13 cellular contexts compared by ENCODE assay signal in the genomic region with DNA sequence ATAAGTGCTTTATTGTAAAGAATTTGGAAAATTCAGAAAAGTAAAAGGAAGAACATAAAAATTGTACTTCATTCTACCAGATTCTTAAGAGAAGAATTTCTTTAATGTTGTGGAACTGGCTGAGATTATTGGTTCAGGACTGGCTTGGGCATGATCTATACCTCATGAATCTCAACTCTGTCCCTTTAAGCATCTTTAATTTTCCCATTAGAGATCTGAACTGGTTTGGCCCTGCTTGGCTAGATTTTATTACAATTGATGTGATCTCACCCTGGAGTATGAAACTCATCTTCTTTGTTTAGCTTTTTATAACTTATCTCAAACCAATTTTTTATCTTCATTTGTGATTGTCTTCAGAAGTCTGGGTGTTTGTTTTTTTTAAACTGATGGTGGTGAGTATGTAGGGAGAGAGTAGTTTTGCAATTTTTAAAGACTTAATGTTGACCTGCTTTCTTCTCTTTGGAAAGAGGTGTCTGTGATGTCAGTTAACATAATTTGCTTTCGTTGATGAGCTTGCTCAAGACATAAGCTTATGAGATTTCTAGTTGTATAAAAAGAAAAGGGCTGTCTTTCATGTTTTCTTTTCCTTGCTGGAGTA.
A peak's percentile ranks its signal among the peaks of the same experiment; 100 is the strongest.
DNase-seq lines count a peak whose midpoint lies in the region; ATAC-seq, FAIRE-seq and TF ChIP-seq lines count a peak whose summit lies in the region.
"Had no signal": no experiment of that assay in that cellular context is flagged by ENCODE, and none has a peak within 500 bp of the region (broad histone marks: within the 10 kb centered on the region; RNA-seq: fewer than 3 reads in every experiment).

No MANE protein-coding gene starts in this region.

- H3K4me3 Mint-ChIP-seq in memory B cell (no peak overlapping the region), type B pancreatic cell (peak overlapping the region; percentile 42)
- H3K4me3 Mint-ChIP-seq: B cell had no signal

- H3K27ac Mint-ChIP-seq in memory B cell (peak overlapping the region; percentile 86), type B pancreatic cell (peak overlapping the region; percentile 82)
- H3K27ac Mint-ChIP-seq: B cell had no signal

- no peaks in the 10 kb centered on the region for H3K9me3 Mint-ChIP-seq in memory B cell
- no peaks in the 10 kb centered on the region for H3K9me3 Mint-ChIP-seq in type B pancreatic cell

- H3K36me3 ChIP-seq in cardiac muscle cell = no peaks in the 10 kb centered on the region
- H3K36me3 ChIP-seq: vagina had no signal

- H3K4me3 ChIP-seq in cardiac muscle cell = no peak overlapping the region
- H3K4me3 ChIP-seq: vagina had no signal

- no peak for FAIRE-seq in HTR-8/SVneo (lab: Jason Lieb, UNC)
- FAIRE-seq: endometrium had no signal

- H3K27me3 Mint-ChIP-seq in memory B cell (no peaks in the 10 kb centered on the region), type B pancreatic cell (no peaks in the 10 kb centered on the region)
- H3K27me3 Mint-ChIP-seq: B cell had no signal

- H3K27ac ChIP-seq in cardiac muscle cell = peak overlapping the region; percentile 56

- no peaks in the 10 kb centered on the region for H3K9me3 ChIP-seq in cardiac muscle cell (ENCODE audit: low read depth)
- H3K9me3 ChIP-seq: vagina had no signal

- DNase-seq in cardiac muscle cell (ENCODE audit: low read depth in 1 of 2, low spot score in 1 of 2) = peak in 1 of 2 donors; percentile 42
- DNase-seq in Right ventricle myocardium inferior (ENCODE audit: missing footprints) = no peak
- peak; percentile 85 for DNase-seq in amniotic epithelial cell (ENCODE audit: low read depth)
- no peak for DNase-seq in memory B cell (ENCODE audit: low spot score in 2 of 2)
- no peak for DNase-seq in type B pancreatic cell (ENCODE audit: extremely low spot score, unreplicated experiment)
- DNase-seq in activated CD4-positive, alpha-beta T cell treated with anti-CD3 and anti-CD28 coated beads, Interleukin-2, amount 50 U/mL, for 48 hours = no peak
- DNase-seq in Ammon's horn (ENCODE audit: low spot score) = no peak
- no peak for DNase-seq in HTR-8/SVneo (ENCODE audit: insufficient read length, low spot score)
- DNase-seq: activated CD4-positive, alpha-beta T cell treated with anti-CD3 and anti-CD28 coated beads, Interleukin-2, amount 50 U/mL, for 4 hours; MM.1S had no signal

- H3K4me1 ChIP-seq in cardiac muscle cell (ENCODE audit: low read depth) = peaks cover 37% of the 10 kb centered on the region

- no peak for TF ChIP-seq CTCF in cardiac muscle cell (IDR thresholded peaks at IDR 0.05; ENCODE audit: low read depth, low read length)
- TF ChIP-seq CTCF in type B pancreatic cell (conservative IDR thresholded peaks at IDR 0.05) = no peak

- intact Hi-C loops in Right ventricle myocardium inferior (cut with DNase I) = no loop called here

- no peaks in the 10 kb centered on the region for H3K27me3 ChIP-seq in cardiac muscle cell
- H3K27me3 ChIP-seq: vagina had no signal

- ATAC-seq in Right ventricle myocardium inferior (no peak), memory B cell (ENCODE audit: low read depth) (no peak)

- H3K4me1 Mint-ChIP-seq in memory B cell (peaks cover 22% of the 10 kb centered on the region), type B pancreatic cell (ENCODE audit: unreplicated experiment) (peaks cover 50% of the 10 kb centered on the region)

- H3K36me3 Mint-ChIP-seq in memory B cell (peaks cover 6% of the 10 kb centered on the region), type B pancreatic cell (peaks cover 12% of the 10 kb centered on the region)
